ENCODE assay signal across 13 cellular contexts in the genomic region with DNA sequence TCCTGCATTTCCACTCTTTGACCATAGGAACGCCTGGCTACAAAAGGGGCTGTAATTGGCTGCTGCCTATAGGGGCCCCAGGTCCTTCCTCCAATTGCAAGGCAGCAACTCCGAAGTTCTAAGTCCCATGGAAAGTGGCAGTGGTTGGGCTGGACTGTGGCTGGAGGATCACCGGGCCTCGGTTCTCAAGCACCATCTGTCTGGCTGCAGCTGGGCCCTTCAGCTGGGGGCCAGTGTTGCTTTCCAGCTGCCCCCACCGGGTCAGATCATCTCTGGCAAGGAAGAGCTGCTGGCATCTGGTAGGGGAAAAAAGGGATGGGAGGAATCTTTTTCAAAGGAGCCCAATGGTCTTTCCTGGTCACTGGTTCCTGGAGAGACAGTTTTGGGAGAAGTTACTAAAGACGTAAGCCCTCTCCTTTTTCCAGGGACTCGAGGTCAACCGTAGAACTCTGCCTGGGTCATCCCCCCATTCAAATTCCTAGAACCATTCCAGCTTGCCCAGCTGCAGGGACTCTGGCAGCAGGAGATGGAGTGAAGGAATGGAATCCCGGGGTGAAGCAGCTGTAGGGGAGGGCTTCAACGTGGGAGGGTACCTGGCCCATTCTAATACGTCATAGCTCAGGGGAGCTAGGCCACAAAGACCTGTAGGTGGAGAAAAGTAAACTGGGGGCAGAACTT. TPM values are rescaled to one million over a fixed set of nuclear protein-coding genes. Genes with fewer than 3 reads are reported as not detected.
A peak's percentile ranks its signal among the peaks of the same experiment; 100 is the strongest.
DNase-seq lines count a peak whose midpoint lies in the region; ATAC-seq and TF ChIP-seq lines count a peak whose summit lies in the region.
"Had no signal": no experiment of that assay in that cellular context is flagged by ENCODE, and none has a peak within 500 bp of the region (broad histone marks: within the 10 kb centered on the region; RNA-seq: fewer than 3 reads in every experiment).

No MANE protein-coding gene starts in this region.

- ATAC-seq in effector memory CD8-positive, alpha-beta T cell (replicated peaks) = no peak
- no peak for ATAC-seq in HG02763 (IDR thresholded peaks at IDR 0.05; ENCODE audit: unreplicated experiment)
- ATAC-seq in GM18870 (IDR thresholded peaks at IDR 0.05; ENCODE audit: unreplicated experiment) = no peak
- ATAC-seq: natural killer cell had no signal

- H3K9me3 ChIP-seq in Caco-2 = no peaks in the 10 kb centered on the region

- TF ChIP-seq CTCF in Caco-2 (IDR thresholded peaks at IDR 0.05; ENCODE audit: insufficient read depth in 1 of 2, low read depth in 1 of 2, low read length in 1 of 2, severe bottlenecking in 1 of 2, unreplicated experiment in 1 of 2) = no peak

- H3K4me1 Mint-ChIP-seq in Caco-2 (ENCODE audit: low read depth, unreplicated experiment) = peaks cover 29% of the 10 kb centered on the region
- peaks cover 9 to 10% of the 10 kb centered on the region in 2 donors for H3K4me1 Mint-ChIP-seq in effector memory CD8-positive, alpha-beta T cell (ENCODE audit: low read depth in 2 of 2)

- no peak for TF ChIP-seq POLR2A in erythroblast (IDR thresholded peaks at IDR 0.05; ENCODE audit: low read length)

- BruUV-seq in Caco-2 (replicated peaks; lab: Mats Ljungman, UMichigan) = no TSS peak

- DNase-seq in Caco-2 (no peak), NCI-H524 treated with DMSO at 0.1 percent for 48 hours (lab: John Stamatoyannopoulos, UW) (peak; percentile 87), globus pallidus (ENCODE audit: low spot score) (peak; percentile 86), posterior cingulate gyrus (peak in 8 of 10 donors; percentile 52 to 96 (median 68)), erythroblast (lab: John Stamatoyannopoulos, UW) (no peak)
- DNase-seq in effector memory CD8-positive, alpha-beta T cell = no peak
- DNase-seq: activated CD4-positive, alpha-beta T cell treated with anti-CD3 and anti-CD28 coated beads, Interleukin-2, amount 10 ng/mL, durations not matched to agents 24 days and 14 days; natural killer cell; NCI-H1417 treated with DMSO at 0.1 percent for 48 hours; stimulated activated CD4-positive, alpha-beta T cell treated with anti-CD3 and anti-CD28 coated beads, Interleukin-12 subunit alpha, Interleukin-12 subunit beta, amount 100 ng/mL, for 4 hours had no signal

- peaks cover 29% of the 10 kb centered on the region for H3K36me3 Mint-ChIP-seq in Caco-2 (ENCODE audit: insufficient read depth, unreplicated experiment)
- H3K36me3 Mint-ChIP-seq in effector memory CD8-positive, alpha-beta T cell (ENCODE audit: insufficient read depth) = no peaks in the 10 kb centered on the region
- H3K36me3 Mint-ChIP-seq: natural killer cell had no signal

- intact Hi-C loops in Caco-2 (cut with micrococcal nuclease; ENCODE audit: unreplicated experiment) (no loop called here), posterior cingulate gyrus (cut with DNase I) (loop anchor here (5.0 kb wide), 1 partner anchor 39 kb away; no protein-coding TSS in a partner anchor)

- H3K4me3 Mint-ChIP-seq in Caco-2 (ENCODE audit: unreplicated experiment) = peak overlapping the region; percentile 95
- H3K4me3 Mint-ChIP-seq in effector memory CD8-positive, alpha-beta T cell = no peak overlapping the region
- H3K4me3 Mint-ChIP-seq: activated CD4-positive, alpha-beta T cell treated with anti-CD3 and anti-CD28 coated beads, Interleukin-2, amount 10 ng/mL, durations not matched to agents 24 days and 14 days; natural killer cell had no signal

- no peaks in the 10 kb centered on the region for H3K36me3 ChIP-seq in Caco-2 (ENCODE audit: control insufficient read depth, insufficient read depth, low read length)

- peak overlapping the region; percentile 36 for H3K27ac Mint-ChIP-seq in Caco-2 (ENCODE audit: unreplicated experiment)
- no peak overlapping the region for H3K27ac Mint-ChIP-seq in effector memory CD8-positive, alpha-beta T cell
- H3K27ac Mint-ChIP-seq: activated CD4-positive, alpha-beta T cell treated with anti-CD3 and anti-CD28 coated beads, Interleukin-2, amount 10 ng/mL, durations not matched to agents 24 days and 14 days; activated T-helper 2 cell treated with anti-CD3 and anti-CD28 coated beads, Interferon-gamma antibody, Interleukin-2, Interleukin-4, amounts not matched to agents 10 μg/mL and 5 μg/mL and 100 μg/mL, durations not matched to agents 14 hours and 24 hours and 36 hours; natural killer cell had no signal

- peaks cover 14% of the 10 kb centered on the region for H3K4me1 ChIP-seq in Caco-2

- no peaks in the 10 kb centered on the region for H3K27me3 Mint-ChIP-seq in Caco-2 (ENCODE audit: insufficient read depth, unreplicated experiment)
- H3K27me3 Mint-ChIP-seq in effector memory CD8-positive, alpha-beta T cell = peaks cover 48 to 74% of the 10 kb centered on the region in 2 donors

- CTCF ChIA-PET in Caco-2 (lab: Charles Lee) = interaction anchor here (0.7 to 1.2 kb wide), 3 partner anchors 11 to 29 kb away, joined by 3 to 4 read pairs (median 3); no protein-coding TSS in a partner anchor

- POLR2A ChIA-PET in Caco-2 (lab: Charles Lee) = interaction anchor here (2.5 kb wide), 1 partner anchor 144 kb away, joined by 7 read pairs; a partner anchor contains a TSS

- no peak overlapping the region for H3K4me3 ChIP-seq in Caco-2 (ENCODE audit: low read depth, low read length)

- H3K9me3 Mint-ChIP-seq in Caco-2 (ENCODE audit: unreplicated experiment) = no peaks in the 10 kb centered on the region
- no peaks in the 10 kb centered on the region for H3K9me3 Mint-ChIP-seq in effector memory CD8-positive, alpha-beta T cell
- H3K9me3 Mint-ChIP-seq: activated CD4-positive, alpha-beta T cell treated with anti-CD3 and anti-CD28 coated beads, Interleukin-2, amount 10 ng/mL, durations not matched to agents 24 days and 14 days; activated T-helper 2 cell treated with anti-CD3 and anti-CD28 coated beads, Interferon-gamma antibody, Interleukin-2, Interleukin-4, amounts not matched to agents 10 μg/mL and 5 μg/mL and 100 μg/mL, durations not matched to agents 14 hours and 24 hours and 36 hours; natural killer cell had no signal

- H3K27me3 ChIP-seq in Caco-2 (replicated peaks; ENCODE audit: control insufficient read depth, insufficient read depth, low read length) = no peaks in the 10 kb centered on the region

RNA-seq across cellular contexts. Expression of a gene that starts 13.3 kb away (rescaled TPM):
- total RNA-seq in Caco-2 (2022) = 72.9 and 75.1 TPM in 2 replicates

Comparison
In these comparisons a context has a peak if more than half of its experiments do, and no peak if none do; other contexts are left out.
1. DNase-seq: peak in NCI-H524 treated with DMSO at 0.1 percent for 48 hours (single experiment), globus pallidus (single experiment) and posterior cingulate gyrus (8 of 10); none in Caco-2 (0 of 2), effector memory CD8-positive, alpha-beta T cell (0 of 3) and erythroblast (0 of 2).